ENCODE assay signal across 35 cellular contexts in genomic region chr20:47897461-47897860, GRCh38.
"Had no signal": no experiment of that assay in that cellular context is flagged by ENCODE, and none has a peak within 500 bp of the region (broad histone marks: within the 10 kb centered on the region; RNA-seq: fewer than 3 reads in every experiment).

No MANE protein-coding gene starts in this region.

- H3K4me3 Mint-ChIP-seq: activated B cell treated with CpG ODN at 0.5 μM for 24 hours; activated CD8-positive, alpha-beta T cell treated with anti-CD3 and anti-CD28 coated beads for 36 hours; activated naive CD4-positive, alpha-beta T cell treated with anti-CD3 and anti-CD28 coated beads for 36 hours; activated naive CD4-positive, alpha-beta T cell treated with anti-CD3 and anti-CD28 coated beads, Interleukin-2, amount 50 U/mL, for 24 hours; activated naive CD8-positive, alpha-beta T cell treated with anti-CD3 and anti-CD28 coated beads for 36 hours; activated naive CD8-positive, alpha-beta T cell treated with anti-CD3 and anti-CD28 coated beads, Interleukin-2, amount 50 U/mL, for 24 hours; activated T-helper 1 cell treated with anti-CD3 and anti-CD28 coated beads, Interleukin-12 subunit alpha, Interleukin-12 subunit beta, Interleukin-2, Interleukin-4 antibody, amounts not matched to agents 30 ng/mL and 10 ng/mL and 1 ng/mL, durations not matched to agents 14 hours and 24 hours and 36 hours; endodermal cell; T-helper 17 cell; T-helper 2 cell treated with Interferon-gamma antibody and Interleukin-4, amounts not matched to agents 5 μg/mL and 100 μg/mL, for 36 hours had no signal

- H3K27ac ChIP-seq: adrenal gland, body of pancreas, colonic mucosa, esophagus muscularis mucosa, foreskin keratinocyte, gastrocnemius medialis, WERI-Rb-1 had no signal

- ATAC-seq: activated CD4-positive, CD25-positive, alpha-beta regulatory T cell treated with anti-CD3 and anti-CD28 coated beads, Interleukin-2, amount 50 U/mL, for 24 hours; activated CD8-positive, alpha-beta T cell treated with anti-CD3 and anti-CD28 coated beads for 36 hours; activated naive CD8-positive, alpha-beta T cell treated with anti-CD3 and anti-CD28 coated beads, Interleukin-2, amount 50 U/mL, for 24 hours; body of pancreas; foreskin keratinocyte; gastrocnemius medialis; T-helper 17 cell had no signal

- H3K9me3 Mint-ChIP-seq: activated B cell treated with CpG ODN at 0.5 μM for 24 hours; activated CD8-positive, alpha-beta T cell treated with anti-CD3 and anti-CD28 coated beads for 36 hours; activated naive CD4-positive, alpha-beta T cell treated with anti-CD3 and anti-CD28 coated beads for 36 hours; activated naive CD4-positive, alpha-beta T cell treated with anti-CD3 and anti-CD28 coated beads, Interleukin-2, amount 50 U/mL, for 24 hours; activated naive CD8-positive, alpha-beta T cell treated with anti-CD3 and anti-CD28 coated beads for 36 hours; activated naive CD8-positive, alpha-beta T cell treated with anti-CD3 and anti-CD28 coated beads, Interleukin-2, amount 50 U/mL, for 24 hours; activated T-helper 1 cell treated with anti-CD3 and anti-CD28 coated beads, Interleukin-12 subunit alpha, Interleukin-12 subunit beta, Interleukin-2, Interleukin-4 antibody, amounts not matched to agents 30 ng/mL and 10 ng/mL and 1 ng/mL, durations not matched to agents 14 hours and 24 hours and 36 hours; activated T-helper 2 cell treated with anti-CD3 and anti-CD28 coated beads, Interferon-gamma antibody, Interleukin-2, Interleukin-4, amounts not matched to agents 10 μg/mL and 5 μg/mL and 100 μg/mL, durations not matched to agents 14 hours and 24 hours and 36 hours; endodermal cell; T-helper 2 cell treated with Interferon-gamma antibody and Interleukin-4, amounts not matched to agents 5 μg/mL and 100 μg/mL, for 36 hours had no signal

- H3K4me3 ChIP-seq: adrenal gland, body of pancreas, colonic mucosa, esophagus muscularis mucosa, gastrocnemius medialis had no signal

- DNase-seq: activated B cell treated with CpG ODN at 0.5 μM for 24 hours; activated CD4-positive, alpha-beta T cell treated with anti-CD3 and anti-CD28 coated beads for 48 hours; activated CD4-positive, alpha-beta T cell treated with anti-CD3 and anti-CD28 coated beads, Interleukin-2, amount 50 U/mL, for 1 hour; activated CD4-positive, alpha-beta T cell treated with anti-CD3 and anti-CD28 coated beads, Interleukin-2, amount 50 U/mL, for 48 hours; activated CD8-positive, alpha-beta memory T cell treated with anti-CD3 and anti-CD28 coated beads for 24 hours; activated CD8-positive, alpha-beta memory T cell treated with anti-CD3 and anti-CD28 coated beads, Interleukin-2, amount 50 U/mL, for 4 hours; activated CD8-positive, alpha-beta T cell treated with anti-CD3 and anti-CD28 coated beads for 36 hours; activated effector memory CD4-positive, alpha-beta T cell treated with anti-CD3 and anti-CD28 coated beads, Interleukin-2, amount 50 U/mL, for 16 hours; activated naive CD4-positive, alpha-beta T cell treated with anti-CD3 and anti-CD28 coated beads for 36 hours; activated naive CD8-positive, alpha-beta T cell treated with anti-CD3 and anti-CD28 coated beads for 36 hours; activated naive CD8-positive, alpha-beta T cell treated with anti-CD3 and anti-CD28 coated beads, Interleukin-2, amount 50 U/mL, for 24 hours; activated T-cell treated with anti-CD3 and anti-CD28 coated beads, Interleukin-2, amount 50 U/mL, for 1 hour; activated T-cell treated with anti-CD3 and anti-CD28 coated beads, Interleukin-2, amount 50 U/mL, for 48 hours; adrenal gland; amygdala; aorta; body of pancreas; central memory CD4-positive, alpha-beta T cell; cerebellar nuclear complex; colonic mucosa; effector memory CD4-positive, alpha-beta T cell; endodermal cell; erythroblast; foreskin keratinocyte; gastrocnemius medialis; T-helper 1 cell; T-helper 17 cell; T1000; WERI-Rb-1 had no signal

- H3K27ac Mint-ChIP-seq: activated B cell treated with CpG ODN at 0.5 μM for 24 hours; activated CD8-positive, alpha-beta T cell treated with anti-CD3 and anti-CD28 coated beads for 36 hours; activated naive CD4-positive, alpha-beta T cell treated with anti-CD3 and anti-CD28 coated beads for 36 hours; activated naive CD4-positive, alpha-beta T cell treated with anti-CD3 and anti-CD28 coated beads, Interleukin-2, amount 50 U/mL, for 24 hours; activated naive CD8-positive, alpha-beta T cell treated with anti-CD3 and anti-CD28 coated beads for 36 hours; activated naive CD8-positive, alpha-beta T cell treated with anti-CD3 and anti-CD28 coated beads, Interleukin-2, amount 50 U/mL, for 24 hours; activated T-helper 1 cell treated with anti-CD3 and anti-CD28 coated beads, Interleukin-12 subunit alpha, Interleukin-12 subunit beta, Interleukin-2, Interleukin-4 antibody, amounts not matched to agents 30 ng/mL and 10 ng/mL and 1 ng/mL, durations not matched to agents 14 hours and 24 hours and 36 hours; activated T-helper 2 cell treated with anti-CD3 and anti-CD28 coated beads, Interferon-gamma antibody, Interleukin-2, Interleukin-4, amounts not matched to agents 10 μg/mL and 5 μg/mL and 100 μg/mL, durations not matched to agents 14 hours and 24 hours and 36 hours; endodermal cell; T-helper 17 cell; T-helper 2 cell treated with Interferon-gamma antibody and Interleukin-4, amounts not matched to agents 5 μg/mL and 100 μg/mL, for 36 hours had no signal

- H3K36me3 Mint-ChIP-seq: activated naive CD4-positive, alpha-beta T cell treated with anti-CD3 and anti-CD28 coated beads, Interleukin-2, amount 50 U/mL, for 24 hours; activated naive CD8-positive, alpha-beta T cell treated with anti-CD3 and anti-CD28 coated beads for 36 hours had no signal

- H3K9me3 ChIP-seq: adrenal gland, body of pancreas, colonic mucosa, esophagus muscularis mucosa, gastrocnemius medialis had no signal

- H3K4me1 ChIP-seq: adrenal gland, body of pancreas, colonic mucosa, esophagus muscularis mucosa, foreskin keratinocyte, gastrocnemius medialis had no signal

- H3K4me1 Mint-ChIP-seq: activated B cell treated with CpG ODN at 0.5 μM for 24 hours; activated naive CD4-positive, alpha-beta T cell treated with anti-CD3 and anti-CD28 coated beads, Interleukin-2, amount 50 U/mL, for 24 hours; activated naive CD8-positive, alpha-beta T cell treated with anti-CD3 and anti-CD28 coated beads for 36 hours; activated naive CD8-positive, alpha-beta T cell treated with anti-CD3 and anti-CD28 coated beads, Interleukin-2, amount 50 U/mL, for 24 hours; endodermal cell; T-helper 17 cell had no signal

- H3K36me3 ChIP-seq: adrenal gland, colonic mucosa, esophagus muscularis mucosa, gastrocnemius medialis, WERI-Rb-1 had no signal

- H3K27me3 ChIP-seq: adrenal gland, body of pancreas, colonic mucosa, esophagus muscularis mucosa, foreskin keratinocyte, gastrocnemius medialis had no signal

- H3K27me3 Mint-ChIP-seq: activated B cell treated with CpG ODN at 0.5 μM for 24 hours; activated CD8-positive, alpha-beta T cell treated with anti-CD3 and anti-CD28 coated beads for 36 hours; activated naive CD4-positive, alpha-beta T cell treated with anti-CD3 and anti-CD28 coated beads, Interleukin-2, amount 50 U/mL, for 24 hours; activated naive CD8-positive, alpha-beta T cell treated with anti-CD3 and anti-CD28 coated beads for 36 hours; activated naive CD8-positive, alpha-beta T cell treated with anti-CD3 and anti-CD28 coated beads, Interleukin-2, amount 50 U/mL, for 24 hours; T-helper 17 cell had no signal
